1 cellular context compared by ENCODE assay signal in genomic region chr9:128275198-128276007, GRCh38.
TF ChIP-seq lines count a peak whose summit lies in the region.

A gene with protein sequence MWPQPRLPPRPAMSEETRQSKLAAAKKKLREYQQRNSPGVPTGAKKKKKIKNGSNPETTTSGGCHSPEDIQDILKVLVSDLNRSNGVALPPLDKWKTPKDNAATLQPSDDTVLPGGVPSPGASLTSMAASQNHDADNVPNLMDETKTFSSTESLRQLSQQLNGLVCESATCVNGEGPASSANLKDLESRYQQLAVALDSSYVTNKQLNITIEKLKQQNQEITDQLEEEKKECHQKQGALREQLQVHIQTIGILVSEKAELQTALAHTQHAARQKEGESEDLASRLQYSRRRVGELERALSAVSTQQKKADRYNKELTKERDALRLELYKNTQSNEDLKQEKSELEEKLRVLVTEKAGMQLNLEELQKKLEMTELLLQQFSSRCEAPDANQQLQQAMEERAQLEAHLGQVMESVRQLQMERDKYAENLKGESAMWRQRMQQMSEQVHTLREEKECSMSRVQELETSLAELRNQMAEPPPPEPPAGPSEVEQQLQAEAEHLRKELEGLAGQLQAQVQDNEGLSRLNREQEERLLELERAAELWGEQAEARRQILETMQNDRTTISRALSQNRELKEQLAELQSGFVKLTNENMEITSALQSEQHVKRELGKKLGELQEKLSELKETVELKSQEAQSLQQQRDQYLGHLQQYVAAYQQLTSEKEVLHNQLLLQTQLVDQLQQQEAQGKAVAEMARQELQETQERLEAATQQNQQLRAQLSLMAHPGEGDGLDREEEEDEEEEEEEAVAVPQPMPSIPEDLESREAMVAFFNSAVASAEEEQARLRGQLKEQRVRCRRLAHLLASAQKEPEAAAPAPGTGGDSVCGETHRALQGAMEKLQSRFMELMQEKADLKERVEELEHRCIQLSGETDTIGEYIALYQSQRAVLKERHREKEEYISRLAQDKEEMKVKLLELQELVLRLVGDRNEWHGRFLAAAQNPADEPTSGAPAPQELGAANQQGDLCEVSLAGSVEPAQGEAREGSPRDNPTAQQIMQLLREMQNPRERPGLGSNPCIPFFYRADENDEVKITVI (minus strand): TSS chr9:128276007. CDS start chr9:128275976, 31 bp downstream.

TF ChIP-seq in HepG2, 621 proteins besides CTCF, POLR2A, EP300 and RAD21 (continued from another document and continues in another):
- TF ChIP-seq ZNF138 (CRISPR knock-in tag; IDR thresholded peaks at IDR 0.05; ENCODE audit: low read depth) (0 out of 2 replicates have a peak, but pooled peaks have one; percentile 23), JARID2 (CRISPR knock-in tag; IDR thresholded peaks at IDR 0.05; ENCODE audit: insufficient replicate concordance) (no peak), BORCS8-MEF2B (CRISPR knock-in tag; IDR thresholded peaks at IDR 0.05) (no peak), SAFB2 (CRISPR knock-in tag; IDR thresholded peaks at IDR 0.05; ENCODE audit: borderline replicate concordance, low read depth) (no peak), ZNF749 (CRISPR knock-in tag; IDR thresholded peaks at IDR 0.05; ENCODE audit: borderline replicate concordance) (no peak), TBL1XR1 (IDR thresholded peaks at IDR 0.05; ENCODE audit: borderline replicate concordance, low read length, partially characterized antibody) (no peak), USF2 (IDR thresholded peaks at IDR 0.05; ENCODE audit: low read depth, low read length) (no peak), USF2 (CRISPR knock-in tag; IDR thresholded peaks at IDR 0.05; ENCODE audit: borderline replicate concordance) (no peak), FOXA1 (IDR thresholded peaks at IDR 0.05) (no peak), FOXA1 (CRISPR knock-in tag; IDR thresholded peaks at IDR 0.05) (no peak), KAT2B (IDR thresholded peaks at IDR 0.05; ENCODE audit: borderline replicate concordance, low read depth, low read length) (no peak), CCDC6 (CRISPR knock-in tag; IDR thresholded peaks at IDR 0.05) (peak; percentile 48; the same call in 1 of the 2 replicates), RFXANK (CRISPR knock-in tag; IDR thresholded peaks at IDR 0.05) (no peak), ZSCAN22 (CRISPR knock-in tag; IDR thresholded peaks at IDR 0.05) (no peak), FOXK1 (CRISPR knock-in tag; IDR thresholded peaks at IDR 0.05; ENCODE audit: borderline replicate concordance, low read depth) (no peak), FOXK2 (IDR thresholded peaks at IDR 0.05) (no peak), ZNF713 (CRISPR knock-in tag; IDR thresholded peaks at IDR 0.05) (no peak), YEATS4 (CRISPR knock-in tag; IDR thresholded peaks at IDR 0.05; ENCODE audit: borderline replicate concordance) (peak; percentile 72), ISX (CRISPR knock-in tag; conservative IDR thresholded peaks at IDR 0.05) (no peak), ZNF615 (CRISPR knock-in tag; IDR thresholded peaks at IDR 0.05; ENCODE audit: borderline replicate concordance) (no peak), ZNF839 (CRISPR knock-in tag; IDR thresholded peaks at IDR 0.05; ENCODE audit: borderline replicate concordance) (no peak), ADNP (CRISPR knock-in tag; IDR thresholded peaks at IDR 0.05) (no peak), SUZ12 (IDR thresholded peaks at IDR 0.05; ENCODE audit: low read depth, low read length) (no peak), FOXP1 (IDR thresholded peaks at IDR 0.05) (no peak), FOXP1 (CRISPR knock-in tag; IDR thresholded peaks at IDR 0.05) (no peak), SP5 (CRISPR knock-in tag; IDR thresholded peaks at IDR 0.05; ENCODE audit: borderline replicate concordance, low read depth) (no peak; the same call in 1 of the 2 replicates), ZNF260 (CRISPR knock-in tag; IDR thresholded peaks at IDR 0.05; ENCODE audit: borderline replicate concordance, low read depth) (no peak), PHF8 (CRISPR knock-in tag; IDR thresholded peaks at IDR 0.05) (no peak; the same call in none of the 2 replicates), ZNF33A (CRISPR knock-in tag; IDR thresholded peaks at IDR 0.05; ENCODE audit: borderline replicate concordance) (0 out of 2 replicates have a peak, but pooled peaks have one; percentile 1), ZBTB7A (CRISPR knock-in tag; IDR thresholded peaks at IDR 0.05) (no peak), ATF3 (CRISPR knock-in tag; IDR thresholded peaks at IDR 0.05) (0 out of 2 replicates have a peak, but pooled peaks have one; percentile 14), ZNF616 (CRISPR knock-in tag; IDR thresholded peaks at IDR 0.05; ENCODE audit: low read depth) (no peak), KDM1A (CRISPR knock-in tag; IDR thresholded peaks at IDR 0.05) (no peak), HNRNPH1 (optimal IDR thresholded peaks at IDR 0.05; ENCODE audit: low read depth, low read length) (no peak), BHLHE40 (IDR thresholded peaks at IDR 0.05; ENCODE audit: low read length) (no peak), ZNF766 (CRISPR knock-in tag; IDR thresholded peaks at IDR 0.05; ENCODE audit: borderline replicate concordance) (0 out of 2 replicates have a peak, but pooled peaks have one; percentile 49), ZBTB3 (CRISPR knock-in tag; IDR thresholded peaks at IDR 0.05; ENCODE audit: borderline replicate concordance, low read depth) (no peak), ZNF263 (CRISPR knock-in tag; IDR thresholded peaks at IDR 0.05) (peak; percentile 61), KDM3A (CRISPR knock-in tag; IDR thresholded peaks at IDR 0.05; ENCODE audit: low read depth) (no peak), MTA1 (CRISPR knock-in tag; IDR thresholded peaks at IDR 0.05; ENCODE audit: borderline replicate concordance) (no peak; the same call in 1 of the 2 replicates), KLF9 (CRISPR knock-in tag; IDR thresholded peaks at IDR 0.05; ENCODE audit: low read depth) (no peak), GZF1 (CRISPR knock-in tag; IDR thresholded peaks at IDR 0.05) (no peak), SMAD3 (CRISPR knock-in tag; IDR thresholded peaks at IDR 0.05) (no peak), ZNF577 (CRISPR knock-in tag; IDR thresholded peaks at IDR 0.05; ENCODE audit: borderline replicate concordance, low read depth) (no peak), ZNF782 (CRISPR knock-in tag; IDR thresholded peaks at IDR 0.05; ENCODE audit: borderline replicate concordance) (no peak), ZBTB42 (CRISPR knock-in tag; IDR thresholded peaks at IDR 0.05) (0 out of 2 replicates have a peak, but pooled peaks have one; percentile 10)
- TF ChIP-seq, protein P1, sequence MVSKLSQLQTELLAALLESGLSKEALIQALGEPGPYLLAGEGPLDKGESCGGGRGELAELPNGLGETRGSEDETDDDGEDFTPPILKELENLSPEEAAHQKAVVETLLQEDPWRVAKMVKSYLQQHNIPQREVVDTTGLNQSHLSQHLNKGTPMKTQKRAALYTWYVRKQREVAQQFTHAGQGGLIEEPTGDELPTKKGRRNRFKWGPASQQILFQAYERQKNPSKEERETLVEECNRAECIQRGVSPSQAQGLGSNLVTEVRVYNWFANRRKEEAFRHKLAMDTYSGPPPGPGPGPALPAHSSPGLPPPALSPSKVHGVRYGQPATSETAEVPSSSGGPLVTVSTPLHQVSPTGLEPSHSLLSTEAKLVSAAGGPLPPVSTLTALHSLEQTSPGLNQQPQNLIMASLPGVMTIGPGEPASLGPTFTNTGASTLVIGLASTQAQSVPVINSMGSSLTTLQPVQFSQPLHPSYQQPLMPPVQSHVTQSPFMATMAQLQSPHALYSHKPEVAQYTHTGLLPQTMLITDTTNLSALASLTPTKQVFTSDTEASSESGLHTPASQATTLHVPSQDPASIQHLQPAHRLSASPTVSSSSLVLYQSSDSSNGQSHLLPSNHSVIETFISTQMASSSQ (IDR thresholded peaks at IDR 0.05; ENCODE audit: low read depth), result no peak
- TF ChIP-seq, protein P1 (CRISPR knock-in tag; IDR thresholded peaks at IDR 0.05; ENCODE audit: borderline replicate concordance), result no peak; the same call in 1 of the 2 replicates
- TF ChIP-seq, protein P2, sequence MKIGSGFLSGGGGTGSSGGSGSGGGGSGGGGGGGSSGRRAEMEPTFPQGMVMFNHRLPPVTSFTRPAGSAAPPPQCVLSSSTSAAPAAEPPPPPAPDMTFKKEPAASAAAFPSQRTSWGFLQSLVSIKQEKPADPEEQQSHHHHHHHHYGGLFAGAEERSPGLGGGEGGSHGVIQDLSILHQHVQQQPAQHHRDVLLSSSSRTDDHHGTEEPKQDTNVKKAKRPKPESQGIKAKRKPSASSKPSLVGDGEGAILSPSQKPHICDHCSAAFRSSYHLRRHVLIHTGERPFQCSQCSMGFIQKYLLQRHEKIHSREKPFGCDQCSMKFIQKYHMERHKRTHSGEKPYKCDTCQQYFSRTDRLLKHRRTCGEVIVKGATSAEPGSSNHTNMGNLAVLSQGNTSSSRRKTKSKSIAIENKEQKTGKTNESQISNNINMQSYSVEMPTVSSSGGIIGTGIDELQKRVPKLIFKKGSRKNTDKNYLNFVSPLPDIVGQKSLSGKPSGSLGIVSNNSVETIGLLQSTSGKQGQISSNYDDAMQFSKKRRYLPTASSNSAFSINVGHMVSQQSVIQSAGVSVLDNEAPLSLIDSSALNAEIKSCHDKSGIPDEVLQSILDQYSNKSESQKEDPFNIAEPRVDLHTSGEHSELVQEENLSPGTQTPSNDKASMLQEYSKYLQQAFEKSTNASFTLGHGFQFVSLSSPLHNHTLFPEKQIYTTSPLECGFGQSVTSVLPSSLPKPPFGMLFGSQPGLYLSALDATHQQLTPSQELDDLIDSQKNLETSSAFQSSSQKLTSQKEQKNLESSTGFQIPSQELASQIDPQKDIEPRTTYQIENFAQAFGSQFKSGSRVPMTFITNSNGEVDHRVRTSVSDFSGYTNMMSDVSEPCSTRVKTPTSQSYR (CRISPR knock-in tag; IDR thresholded peaks at IDR 0.05; ENCODE audit: borderline replicate concordance), result peak; percentile 71
- TF ChIP-seq, protein P3, sequence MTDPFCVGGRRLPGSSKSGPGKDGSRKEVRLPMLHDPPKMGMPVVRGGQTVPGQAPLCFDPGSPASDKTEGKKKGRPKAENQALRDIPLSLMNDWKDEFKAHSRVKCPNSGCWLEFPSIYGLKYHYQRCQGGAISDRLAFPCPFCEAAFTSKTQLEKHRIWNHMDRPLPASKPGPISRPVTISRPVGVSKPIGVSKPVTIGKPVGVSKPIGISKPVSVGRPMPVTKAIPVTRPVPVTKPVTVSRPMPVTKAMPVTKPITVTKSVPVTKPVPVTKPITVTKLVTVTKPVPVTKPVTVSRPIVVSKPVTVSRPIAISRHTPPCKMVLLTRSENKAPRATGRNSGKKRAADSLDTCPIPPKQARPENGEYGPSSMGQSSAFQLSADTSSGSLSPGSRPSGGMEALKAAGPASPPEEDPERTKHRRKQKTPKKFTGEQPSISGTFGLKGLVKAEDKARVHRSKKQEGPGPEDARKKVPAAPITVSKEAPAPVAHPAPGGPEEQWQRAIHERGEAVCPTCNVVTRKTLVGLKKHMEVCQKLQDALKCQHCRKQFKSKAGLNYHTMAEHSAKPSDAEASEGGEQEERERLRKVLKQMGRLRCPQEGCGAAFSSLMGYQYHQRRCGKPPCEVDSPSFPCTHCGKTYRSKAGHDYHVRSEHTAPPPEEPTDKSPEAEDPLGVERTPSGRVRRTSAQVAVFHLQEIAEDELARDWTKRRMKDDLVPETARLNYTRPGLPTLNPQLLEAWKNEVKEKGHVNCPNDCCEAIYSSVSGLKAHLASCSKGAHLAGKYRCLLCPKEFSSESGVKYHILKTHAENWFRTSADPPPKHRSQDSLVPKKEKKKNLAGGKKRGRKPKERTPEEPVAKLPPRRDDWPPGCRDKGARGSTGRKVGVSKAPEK (CRISPR knock-in tag; IDR thresholded peaks at IDR 0.05; ENCODE audit: borderline replicate concordance), result no peak
- TF ChIP-seq, protein P4, sequence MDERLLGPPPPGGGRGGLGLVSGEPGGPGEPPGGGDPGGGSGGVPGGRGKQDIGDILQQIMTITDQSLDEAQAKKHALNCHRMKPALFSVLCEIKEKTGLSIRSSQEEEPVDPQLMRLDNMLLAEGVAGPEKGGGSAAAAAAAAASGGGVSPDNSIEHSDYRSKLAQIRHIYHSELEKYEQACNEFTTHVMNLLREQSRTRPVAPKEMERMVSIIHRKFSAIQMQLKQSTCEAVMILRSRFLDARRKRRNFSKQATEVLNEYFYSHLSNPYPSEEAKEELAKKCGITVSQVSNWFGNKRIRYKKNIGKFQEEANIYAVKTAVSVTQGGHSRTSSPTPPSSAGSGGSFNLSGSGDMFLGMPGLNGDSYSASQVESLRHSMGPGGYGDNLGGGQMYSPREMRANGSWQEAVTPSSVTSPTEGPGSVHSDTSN (CRISPR knock-in tag; IDR thresholded peaks at IDR 0.05), result no peak
- TF ChIP-seq, protein P5, sequence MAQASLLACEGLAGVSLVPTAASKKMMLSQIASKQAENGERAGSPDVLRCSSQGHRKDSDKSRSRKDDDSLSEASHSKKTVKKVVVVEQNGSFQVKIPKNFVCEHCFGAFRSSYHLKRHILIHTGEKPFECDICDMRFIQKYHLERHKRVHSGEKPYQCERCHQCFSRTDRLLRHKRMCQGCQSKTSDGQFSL (CRISPR knock-in tag; IDR thresholded peaks at IDR 0.05), result no peak
